In the genomic region with DNA sequence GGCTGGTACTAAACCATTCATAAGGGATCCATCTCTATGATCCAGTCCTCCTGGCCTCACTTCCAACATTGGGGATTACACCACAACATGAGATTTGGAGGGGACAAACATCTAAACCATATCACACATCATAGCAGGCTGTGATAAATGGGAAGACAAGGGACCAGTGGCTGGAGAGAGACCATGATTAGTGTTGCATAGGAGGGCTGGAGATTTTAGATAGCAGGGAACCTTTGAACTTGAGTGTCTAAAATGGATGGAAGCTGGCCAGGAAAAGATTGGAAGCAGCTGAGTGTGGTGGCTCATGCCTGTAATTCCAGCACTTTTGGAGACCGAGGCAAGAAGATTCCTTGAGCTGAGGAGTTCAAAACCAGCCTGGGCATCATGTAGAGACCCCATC, we compare ENCODE assay signal across 18 cellular contexts. TPM values are rescaled to one million over a fixed set of nuclear protein-coding genes. Genes with fewer than 3 reads are reported as not detected.
DNase-seq lines count a peak whose midpoint lies in the region; ATAC-seq and TF ChIP-seq lines count a peak whose summit lies in the region.
"Had no signal": no experiment of that assay in that cellular context is flagged by ENCODE, and none has a peak within 500 bp of the region (broad histone marks: within the 10 kb centered on the region; RNA-seq: fewer than 3 reads in every experiment).

No MANE protein-coding gene starts in this region.

- BruUV-seq in A673 (replicated peaks; lab: Mats Ljungman, UMichigan) = no TSS peak

- no peaks in the 10 kb centered on the region for H3K9me3 Mint-ChIP-seq in osteocyte (ENCODE audit: unreplicated experiment)

- peaks cover 18% of the 10 kb centered on the region for H3F3A ChIP-seq in SK-N-SH (replicated peaks; ENCODE audit: insufficient read depth)

- H2BK120ac ChIP-seq in mesenchymal stem cell (ENCODE audit: low read depth, low read length) = peak overlapping the region; percentile 35

- no peaks in the 10 kb centered on the region for H3K9me2 ChIP-seq in SK-N-SH

- H4K8ac ChIP-seq in mesenchymal stem cell (ENCODE audit: low read length) = no peak overlapping the region

- no peaks in the 10 kb centered on the region for H3K9me3 ChIP-seq in SK-N-SH
- H3K9me3 ChIP-seq in A673 (ENCODE audit: low read depth, low read length, poor library complexity, severe bottlenecking) = no peaks in the 10 kb centered on the region
- H3K9me3 ChIP-seq in mesenchymal stem cell (ENCODE audit: control insufficient read depth, low read length) = no peaks in the 10 kb centered on the region
- H3K9me3 ChIP-seq in upper lobe of right lung = no peaks in the 10 kb centered on the region
- H3K9me3 ChIP-seq: BE2C had no signal

- H3K4me1 ChIP-seq in SK-N-SH (ENCODE audit: control insufficient read depth in 1 of 2, insufficient read depth in 2 of 2, low read depth in 1 of 2, low read length in 1 of 2) (peaks cover 8 to 13% of the 10 kb centered on the region in 2 experiments), A673 (ENCODE audit: insufficient read depth, low read length, poor library complexity, severe bottlenecking) (peaks cover 48% of the 10 kb centered on the region), mesenchymal stem cell (ENCODE audit: control insufficient read depth, insufficient read depth, low read depth, low read length) (peaks cover 3% of the 10 kb centered on the region), upper lobe of right lung (no peaks in the 10 kb centered on the region)

- H3K23ac ChIP-seq in mesenchymal stem cell (ENCODE audit: low read length in 2 of 2) = no peak overlapping the region

- H3K4me1 Mint-ChIP-seq in osteocyte (ENCODE audit: unreplicated experiment) = peaks cover 25% of the 10 kb centered on the region
- H3K4me1 Mint-ChIP-seq: CD4-positive, alpha-beta memory T cell; CD4-positive, CD25-positive, alpha-beta regulatory T cell; CD8-positive, alpha-beta memory T cell had no signal

- H3K27ac ChIP-seq in SK-N-SH (ENCODE audit: low read depth in 2 of 2, low read length in 1 of 2) = no peak overlapping the region
- peak overlapping the region; percentile 69 for H3K27ac ChIP-seq in A673 (ENCODE audit: low read depth, low read length, poor library complexity, severe bottlenecking)
- H3K27ac ChIP-seq in mesenchymal stem cell (ENCODE audit: low read length, poor library complexity, severe bottlenecking) = no peak overlapping the region
- no peak overlapping the region for H3K27ac ChIP-seq in upper lobe of right lung
- H3K27ac ChIP-seq: BLaER1 had no signal

- CTCF ChIA-PET in SK-N-SH (lab: Yijun Ruan, JAX) (interaction anchor here (1.3 kb wide), 2 partner anchors 14 to 633 kb away, joined by 3 to 4 read pairs; no protein-coding TSS in a partner anchor), A673 (lab: Charles Lee) (no interaction called here)

- H3K4me2 ChIP-seq in SK-N-SH (no peak overlapping the region), mesenchymal stem cell (ENCODE audit: low read length, poor library complexity, severe bottlenecking) (no peak overlapping the region)
- H3K4me2 ChIP-seq: BLaER1 had no signal

- no peaks in the 10 kb centered on the region for H4K20me1 ChIP-seq in SK-N-SH (ENCODE audit: insufficient read depth)
- H4K20me1 ChIP-seq: BLaER1 had no signal

- intact Hi-C loops in A673 (cut with micrococcal nuclease; ENCODE audit: unreplicated experiment) (loop anchor here (5.0 to 10.0 kb wide), 2 partner anchors 157 to 640 kb away; no protein-coding TSS in a partner anchor), upper lobe of right lung (cut with DNase I) (no loop called here)

- no peak for TF ChIP-seq RAD21 in SK-N-SH (IDR thresholded peaks at IDR 0.05; ENCODE audit: low read length)

- 93% methylated on average over 1 of the region's 1 CpG for WGBS in SK-N-SH (ENCODE audit: low lambda C conversion rate)
- WGBS in mesenchymal stem cell = 100% methylated on average over 1 of the region's 1 CpG

- no peaks in the 10 kb centered on the region for H3K79me1 ChIP-seq in mesenchymal stem cell (replicated peaks; ENCODE audit: low read length, poor library complexity, severe bottlenecking)

- DNase-seq in SK-N-SH (peak; percentile 33), A673 (ENCODE audit: low spot score) (no peak), SK-N-DZ (ENCODE audit: low spot score) (peak; percentile 56), mesenchymal stem cell (no peak), osteocyte (ENCODE audit: extremely low spot score, unreplicated experiment) (no peak), DMS 273 (lab: John Stamatoyannopoulos, UW; ENCODE audit: unreplicated experiment) (no peak), upper lobe of right lung (no peak)
- DNase-seq: 8988T; ACHN; BE2C; C1 segment of cervical spinal cord; CD4-positive, alpha-beta memory T cell; CD4-positive, CD25-positive, alpha-beta regulatory T cell; CD8-positive, alpha-beta memory T cell; GF-D8 had no signal

- TF ChIP-seq CTCF in SK-N-SH (IDR thresholded peaks at IDR 0.05) = no peak
- TF ChIP-seq CTCF in A673 (conservative IDR thresholded peaks at IDR 0.05; ENCODE audit: low read depth, low read length) = no peak
- no peak for TF ChIP-seq CTCF in osteocyte (IDR thresholded peaks at IDR 0.05)
- TF ChIP-seq CTCF in upper lobe of right lung (IDR thresholded peaks at IDR 0.05) = no peak

- no peak overlapping the region for H2AK5ac ChIP-seq in mesenchymal stem cell (ENCODE audit: low read length, severe bottlenecking)

- H3K27me3 ChIP-seq in SK-N-SH (ENCODE audit: insufficient read depth) (no peaks in the 10 kb centered on the region), A673 (replicated peaks; ENCODE audit: insufficient read depth, low read depth, low read length, poor library complexity) (no peaks in the 10 kb centered on the region), mesenchymal stem cell (ENCODE audit: control insufficient read depth in 1 of 2, insufficient read depth in 1 of 2, low read length in 2 of 2) (peaks cover 0 to 18% of the 10 kb centered on the region in 2 experiments), upper lobe of right lung (no peaks in the 10 kb centered on the region)
- H3K27me3 ChIP-seq: BE2C, BLaER1 had no signal

- no peaks in the 10 kb centered on the region for H3K27me3 Mint-ChIP-seq in osteocyte (ENCODE audit: unreplicated experiment)

- POLR2A ChIA-PET in SK-N-SH (lab: Yijun Ruan, JAX) (no interaction called here), A673 (lab: Charles Lee; ENCODE audit: low non-redundant PET) (no interaction called here)

- no peak overlapping the region for H2BK5ac ChIP-seq in mesenchymal stem cell (ENCODE audit: low read depth, low read length, poor library complexity, severe bottlenecking)

- no peak overlapping the region for H3K4ac ChIP-seq in mesenchymal stem cell (ENCODE audit: low read depth in 1 of 2, low read length in 2 of 2)

- ATAC-seq in SK-N-SH treated with all-trans-retinoic acid at 6 μM for 48 hours (no peak), upper lobe of right lung (no peak)

- no peak overlapping the region for H2BK12ac ChIP-seq in mesenchymal stem cell (ENCODE audit: low read length in 2 of 2)

- TF ChIP-seq EP300 in SK-N-SH (IDR thresholded peaks at IDR 0.05; ENCODE audit: borderline replicate concordance in 1 of 2, low read depth in 1 of 2, low read length in 1 of 2) = no peak

- H3K79me2 ChIP-seq in SK-N-SH (ENCODE audit: insufficient read depth) = no peaks in the 10 kb centered on the region

- no peak overlapping the region for H3K9ac ChIP-seq in SK-N-SH
- H3K9ac ChIP-seq in mesenchymal stem cell (ENCODE audit: low read length) = no peak overlapping the region
- H3K9ac ChIP-seq: BLaER1 had no signal

- no peak overlapping the region for H3K27ac Mint-ChIP-seq in osteocyte (ENCODE audit: unreplicated experiment)
- H3K27ac Mint-ChIP-seq: CD14-positive monocyte; CD4-positive, alpha-beta memory T cell; CD4-positive, CD25-positive, alpha-beta regulatory T cell; CD8-positive, alpha-beta memory T cell had no signal

- H3K36me3 Mint-ChIP-seq in osteocyte (ENCODE audit: unreplicated experiment) = no peaks in the 10 kb centered on the region
- H3K36me3 Mint-ChIP-seq: CD14-positive monocyte; CD4-positive, alpha-beta memory T cell; CD4-positive, CD25-positive, alpha-beta regulatory T cell; CD8-positive, alpha-beta memory T cell had no signal

- H3K36me3 ChIP-seq in SK-N-SH (replicated peaks in 1 of 2; ENCODE audit: control insufficient read depth in 1 of 2, insufficient read depth in 2 of 2, low read length in 1 of 2) (no peaks in the 10 kb centered on the region), A673 (ENCODE audit: insufficient read depth, low read length, poor library complexity, severe bottlenecking) (peaks cover 17% of the 10 kb centered on the region), mesenchymal stem cell (ENCODE audit: control insufficient read depth in 1 of 2, insufficient read depth in 2 of 2, low read depth in 1 of 2, low read length in 2 of 2) (no peaks in the 10 kb centered on the region), upper lobe of right lung (no peaks in the 10 kb centered on the region)
- H3K36me3 ChIP-seq: BE2C, BLaER1 had no signal

- H2AFZ ChIP-seq in SK-N-SH (ENCODE audit: low read depth) (no peak overlapping the region), mesenchymal stem cell (ENCODE audit: low read depth, low read length) (no peak overlapping the region)

- no peak overlapping the region for H4K91ac ChIP-seq in mesenchymal stem cell (ENCODE audit: low read length)

- H3K14ac ChIP-seq in mesenchymal stem cell (ENCODE audit: low read length in 2 of 2) = no peak overlapping the region

- no peak overlapping the region for H3K4me3 ChIP-seq in SK-N-SH (ENCODE audit: low read depth in 2 of 2, low read length in 1 of 2)
- no peak overlapping the region for H3K4me3 ChIP-seq in A673 (ENCODE audit: low read depth, low read length, poor library complexity, severe bottlenecking)
- H3K4me3 ChIP-seq in mesenchymal stem cell (ENCODE audit: insufficient read depth in 1 of 2, low read depth in 1 of 2, low read length in 2 of 2) = no peak overlapping the region
- H3K4me3 ChIP-seq in upper lobe of right lung = no peak overlapping the region
- H3K4me3 ChIP-seq: BLaER1 had no signal

- H3K18ac ChIP-seq in mesenchymal stem cell (ENCODE audit: low read depth in 1 of 2, low read length in 2 of 2) = peak overlapping the region in 1 of 2 experiments; percentile 69

- H2BK15ac ChIP-seq in mesenchymal stem cell (ENCODE audit: low read depth, poor library complexity, severe bottlenecking) = no peak overlapping the region

- no peak overlapping the region for H3K4me3 Mint-ChIP-seq in osteocyte (ENCODE audit: unreplicated experiment)
- H3K4me3 Mint-ChIP-seq: CD4-positive, alpha-beta memory T cell; CD4-positive, CD25-positive, alpha-beta regulatory T cell; CD8-positive, alpha-beta memory T cell had no signal

TF ChIP-seq in SK-N-SH, 30 proteins besides CTCF, POLR2A, EP300 and RAD21 (continues in another document):
- peak; percentile 66 for TF ChIP-seq GATA2 (CRISPR knock-in tag; IDR thresholded peaks at IDR 0.05)

TF ChIP-seq in SK-N-SH treated with all-trans-retinoic acid at 6 μM for 48 hours, 23 proteins besides CTCF, POLR2A, EP300 and RAD21 (continues in another document):
- no peak for TF ChIP-seq BACH2 (CRISPR knock-in tag; IDR thresholded peaks at IDR 0.05; ENCODE audit: borderline replicate concordance)

RNA-seq across cellular contexts. Expression of a gene that starts 12.4 kb away (rescaled TPM):
- polyA plus RNA-seq in SK-N-SH (2012; rRNA removed) = 373 and 509 TPM in 2 replicates
- polyA plus RNA-seq in SK-N-SH (2012; cell fraction: cytosol; rRNA removed) = 589 and 747 TPM in 2 replicates
- polyA plus RNA-seq in SK-N-SH (2012; cell fraction: nucleus; rRNA removed) = 127 and 310 TPM in 2 replicates
- total RNA-seq in A673 (2021) (26.2 and 27.0 TPM in 2 replicates), osteocyte (132 and 134 TPM in 2 replicates), upper lobe of right lung (0.61 TPM)
- polyA plus RNA-seq in SK-N-DZ (2014; cell fraction: cytosol; rRNA removed) = 54.6 and 64.5 TPM in 2 replicates
- polyA plus RNA-seq in SK-N-DZ (2014; cell fraction: nucleus; rRNA removed) = 22.2 and 22.7 TPM in 2 replicates
- polyA plus RNA-seq in mesenchymal stem cell (2013, experiment 1 of 2) = 104 TPM
- polyA plus RNA-seq in mesenchymal stem cell (2013, experiment 2 of 2) = 104 TPM
- total RNA-seq: CD4-positive, alpha-beta memory T cell; CD4-positive, CD25-positive, alpha-beta regulatory T cell; CD8-positive, alpha-beta memory T cell had no signal
- polyA plus RNA-seq: CD14-positive monocyte; CD4-positive, alpha-beta memory T cell; CD4-positive, CD25-positive, alpha-beta regulatory T cell; CD8-positive, alpha-beta memory T cell had no signal

Comparison
In these comparisons a context has a peak if more than half of its experiments do, and no peak if none do; other contexts are left out.
1. DNase-seq: peak in SK-N-SH (single experiment) and SK-N-DZ (single experiment); none in A673 (single experiment), mesenchymal stem cell (single experiment), osteocyte (single experiment), DMS 273 (single experiment) and upper lobe of right lung (single experiment).
2. RNA of a gene that starts 12.4 kb away (total RNA-seq): 132 to 134 TPM in osteocyte and 26.2 to 27.0 TPM in A673; 0.61 TPM in upper lobe of right lung (single experiment); every median in the first group is over 10 times any median in the second.